Comparison of ENCODE assay signal across 9 cellular contexts in the genomic region with DNA sequence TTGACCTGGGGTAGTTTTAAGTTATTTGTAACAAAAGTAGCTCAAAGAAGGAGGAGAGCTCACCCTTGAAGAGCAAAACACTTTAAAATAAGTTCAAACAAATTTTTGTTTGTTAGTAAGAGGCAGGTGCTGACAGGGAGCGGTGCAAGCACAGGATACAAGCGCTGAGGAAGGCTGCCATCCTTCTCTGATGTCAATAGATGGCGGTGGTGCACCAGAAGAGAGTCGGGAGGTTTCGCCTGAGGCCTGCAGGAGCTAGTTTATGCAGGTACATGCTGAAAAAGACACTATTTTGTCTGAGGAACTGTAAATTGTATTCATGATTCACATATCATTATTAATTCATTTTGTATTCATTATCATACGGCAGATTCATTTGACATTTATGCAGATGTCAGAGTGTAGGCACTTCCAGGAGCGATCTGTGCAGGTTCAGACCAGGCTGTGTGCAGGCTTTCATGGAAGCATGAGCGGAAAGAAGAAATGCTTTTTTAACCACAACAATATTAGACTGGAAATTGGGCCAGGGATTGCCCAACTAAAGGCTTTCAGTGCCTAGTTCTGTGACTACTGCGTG.
A peak's percentile ranks its signal among the peaks of the same experiment; 100 is the strongest.
DNase-seq lines count a peak whose midpoint lies in the region; ATAC-seq and TF ChIP-seq lines count a peak whose summit lies in the region.
"Had no signal": no experiment of that assay in that cellular context is flagged by ENCODE, and none has a peak within 500 bp of the region (broad histone marks: within the 10 kb centered on the region; RNA-seq: fewer than 3 reads in every experiment).

No MANE protein-coding gene starts in this region.

- ATAC-seq in GM18858 (IDR thresholded peaks at IDR 0.05; ENCODE audit: unreplicated experiment) (peak; percentile 97), HG03025 (IDR thresholded peaks at IDR 0.05; ENCODE audit: low FRiP score, unreplicated experiment) (peak; percentile 93), sciatic nerve (peak; percentile 72)

- no peaks in the 10 kb centered on the region for H3K4me1 ChIP-seq in cardiac muscle cell (ENCODE audit: low read depth)

- peak; percentile 86 for DNase-seq in Ammon's horn (ENCODE audit: low spot score)
- peak; percentile 43 for DNase-seq in NCI-H2081 treated with DMSO at 0.1 percent for 48 hours (lab: John Stamatoyannopoulos, UW)
- peak; percentile 77 for DNase-seq in WERI-Rb-1
- peak; percentile 55 to 81 for DNase-seq in cardiac muscle cell (ENCODE audit: low read depth in 1 of 2, low spot score in 1 of 2)
- peak; percentile 67 for DNase-seq in sciatic nerve (ENCODE audit: low spot score)
- DNase-seq in NCI-H187 treated with DMSO at 0.1 percent for 48 hours (lab: John Stamatoyannopoulos, UW), result no peak
- DNase-seq: naive B cell had no signal

- intact Hi-C loops in sciatic nerve (cut with DNase I), result no loop called here

- H3K4me3 ChIP-seq in WERI-Rb-1 (ENCODE audit: low read depth, low read length) (no peak overlapping the region), cardiac muscle cell (no peak overlapping the region)

- no peak overlapping the region for H3K27ac ChIP-seq in WERI-Rb-1
- H3K27ac ChIP-seq in cardiac muscle cell, result no peak overlapping the region

- H3K9me3 ChIP-seq in WERI-Rb-1 (ENCODE audit: severe bottlenecking), result no peaks in the 10 kb centered on the region
- no peaks in the 10 kb centered on the region for H3K9me3 ChIP-seq in cardiac muscle cell (ENCODE audit: low read depth)

- H3K36me3 ChIP-seq in WERI-Rb-1 (no peaks in the 10 kb centered on the region), cardiac muscle cell (no peaks in the 10 kb centered on the region)

- TF ChIP-seq CTCF in WERI-Rb-1 (IDR thresholded peaks at IDR 0.05; ENCODE audit: low read depth, low read length) (peak; percentile 92), cardiac muscle cell (IDR thresholded peaks at IDR 0.05; ENCODE audit: low read depth, low read length) (peak; percentile 65)

- H3K27me3 ChIP-seq in WERI-Rb-1 (ENCODE audit: insufficient read depth, low read depth, severe bottlenecking) (no peaks in the 10 kb centered on the region), cardiac muscle cell (peaks cover 8% of the 10 kb centered on the region)
